ENCODE assay signal across 12 cellular contexts in the genomic region with DNA sequence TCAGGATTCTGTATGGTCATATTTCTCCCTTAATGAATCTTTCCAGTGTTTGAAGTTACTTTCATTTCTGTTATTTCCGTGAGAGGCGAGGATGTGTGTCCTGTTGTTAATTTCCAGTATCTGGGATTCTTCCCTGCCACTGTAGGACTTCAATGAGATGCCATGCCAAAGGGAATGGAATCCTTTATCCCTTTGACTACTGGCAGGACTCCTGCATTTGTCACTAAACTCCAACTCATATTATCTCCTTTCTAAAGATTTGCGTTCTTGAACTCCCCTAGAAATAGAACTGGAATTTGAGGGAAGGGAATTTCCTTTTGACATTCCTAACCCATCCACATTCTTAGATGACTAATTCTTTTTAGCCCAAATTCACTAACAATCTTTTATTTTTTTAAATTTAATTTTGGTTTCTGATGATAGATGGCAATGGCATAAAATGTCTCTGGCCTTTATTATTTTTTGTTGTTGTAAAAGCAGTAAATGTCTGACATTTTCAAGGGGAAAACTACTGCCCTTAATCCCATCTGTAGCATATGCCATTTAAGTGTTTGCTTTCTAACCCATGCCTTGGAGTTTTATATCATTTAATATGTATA.
DNase-seq lines count a peak whose midpoint lies in the region; ATAC-seq, FAIRE-seq and TF ChIP-seq lines count a peak whose summit lies in the region.
"Had no signal": no experiment of that assay in that cellular context is flagged by ENCODE, and none has a peak within 500 bp of the region (broad histone marks: within the 10 kb centered on the region; RNA-seq: fewer than 3 reads in every experiment).

No MANE protein-coding gene starts in this region.

- peaks cover 26% of the 10 kb centered on the region for H3K4me1 Mint-ChIP-seq in glutamatergic neuron (ENCODE audit: low read depth, unreplicated experiment)

- TF ChIP-seq POLR2A in gastrocnemius medialis (IDR thresholded peaks at IDR 0.05), result no peak

- intact Hi-C loops in gastrocnemius medialis (cut with DNase I; ENCODE audit: low total_unique reads), result loop anchor here (10.0 kb wide), 1 partner anchor 111 kb away; no protein-coding TSS in a partner anchor

- peaks cover 0 to 53% of the 10 kb centered on the region in 2 donors for H3K36me3 ChIP-seq in gastrocnemius medialis

- no peak for FAIRE-seq in HTR-8/SVneo (lab: Jason Lieb, UNC)

- peaks cover 5% of the 10 kb centered on the region for H3K27me3 Mint-ChIP-seq in glutamatergic neuron (ENCODE audit: unreplicated experiment)

- peaks cover 13% of the 10 kb centered on the region for H3K36me3 Mint-ChIP-seq in glutamatergic neuron (ENCODE audit: unreplicated experiment)

- H3K27me3 ChIP-seq in gastrocnemius medialis, result no peaks in the 10 kb centered on the region
- H3K27me3 ChIP-seq: foreskin keratinocyte had no signal

- peaks cover 13% of the 10 kb centered on the region for H3K9me3 Mint-ChIP-seq in glutamatergic neuron (ENCODE audit: unreplicated experiment)

- H3K27ac ChIP-seq in gastrocnemius medialis, result peak overlapping the region; percentile 77 to 82 (median 80)
- H3K27ac ChIP-seq: foreskin keratinocyte, PC-9 had no signal

- in situ Hi-C loops in gastrocnemius medialis (cut with MboI; ENCODE audit: low sequenced_read_pairs in 4 of 4), result no loop called here

- H3K9me3 ChIP-seq in gastrocnemius medialis, result no peaks in the 10 kb centered on the region

- H3K4me3 Mint-ChIP-seq in glutamatergic neuron (ENCODE audit: unreplicated experiment), result peak overlapping the region; percentile 9

- peak; percentile 35 for DNase-seq in Daoy (ENCODE audit: low read depth)
- no peak for DNase-seq in glutamatergic neuron
- DNase-seq in gastrocnemius medialis, result no peak
- DNase-seq in left lobe of liver (ENCODE audit: low spot score), result no peak
- DNase-seq in NCI-H524 (lab: John Stamatoyannopoulos, UW), result no peak
- DNase-seq in HTR-8/SVneo (ENCODE audit: insufficient read length, low spot score), result no peak
- DNase-seq in NCI-H226, result no peak
- DNase-seq: activated CD8-positive, alpha-beta memory T cell treated with anti-CD3 and anti-CD28 coated beads, Interleukin-2, amount 50 U/mL, for 4 hours; foreskin keratinocyte; GOT3; PC-9 had no signal

- peaks cover 32 to 69% of the 10 kb centered on the region in 2 donors for H3K4me1 ChIP-seq in gastrocnemius medialis

- ATAC-seq in SK-N-SH treated with all-trans-retinoic acid at 6 μM for 48 hours (peak; percentile 58), gastrocnemius medialis (no peak), left lobe of liver (no peak)
- ATAC-seq: foreskin keratinocyte had no signal

- H3K4me3 ChIP-seq in gastrocnemius medialis, result no peak overlapping the region
- H3K4me3 ChIP-seq: PC-9 had no signal

- TF ChIP-seq CTCF in glutamatergic neuron (IDR thresholded peaks at IDR 0.05; ENCODE audit: partially characterized antibody, unreplicated experiment) (no peak), gastrocnemius medialis (IDR thresholded peaks at IDR 0.05 in 4 of 5, conservative IDR thresholded peaks at IDR 0.05 in 1 of 5) (no peak)

- no peak overlapping the region for H3K27ac Mint-ChIP-seq in glutamatergic neuron (ENCODE audit: unreplicated experiment)

TF ChIP-seq in SK-N-SH treated with all-trans-retinoic acid at 6 μM for 48 hours, 23 proteins besides CTCF, POLR2A, EP300 and RAD21:
- TF ChIP-seq CSDC2 (CRISPR knock-in tag; IDR thresholded peaks at IDR 0.05) (no peak), ZC3H10 (CRISPR knock-in tag; IDR thresholded peaks at IDR 0.05) (no peak), SNAI2 (CRISPR knock-in tag; IDR thresholded peaks at IDR 0.05) (peak; percentile 47; the same call in 1 of the 2 replicates), OSR1 (CRISPR knock-in tag; IDR thresholded peaks at IDR 0.05) (no peak), ZNF70 (CRISPR knock-in tag; IDR thresholded peaks at IDR 0.05) (no peak), ZNF565 (CRISPR knock-in tag; conservative IDR thresholded peaks at IDR 0.05; ENCODE audit: low read depth) (no peak), ESRRG (CRISPR knock-in tag; IDR thresholded peaks at IDR 0.05) (no peak), RARB (CRISPR knock-in tag; IDR thresholded peaks at IDR 0.05) (no peak), ISL1 (CRISPR knock-in tag; IDR thresholded peaks at IDR 0.05) (peak; percentile 95), ZFP3 (CRISPR knock-in tag; IDR thresholded peaks at IDR 0.05) (0 out of 2 replicates have a peak, but pooled peaks have one; percentile 8), TCF4 (CRISPR knock-in tag; IDR thresholded peaks at IDR 0.05; ENCODE audit: borderline replicate concordance) (no peak)
- TF ChIP-seq, protein P1, sequence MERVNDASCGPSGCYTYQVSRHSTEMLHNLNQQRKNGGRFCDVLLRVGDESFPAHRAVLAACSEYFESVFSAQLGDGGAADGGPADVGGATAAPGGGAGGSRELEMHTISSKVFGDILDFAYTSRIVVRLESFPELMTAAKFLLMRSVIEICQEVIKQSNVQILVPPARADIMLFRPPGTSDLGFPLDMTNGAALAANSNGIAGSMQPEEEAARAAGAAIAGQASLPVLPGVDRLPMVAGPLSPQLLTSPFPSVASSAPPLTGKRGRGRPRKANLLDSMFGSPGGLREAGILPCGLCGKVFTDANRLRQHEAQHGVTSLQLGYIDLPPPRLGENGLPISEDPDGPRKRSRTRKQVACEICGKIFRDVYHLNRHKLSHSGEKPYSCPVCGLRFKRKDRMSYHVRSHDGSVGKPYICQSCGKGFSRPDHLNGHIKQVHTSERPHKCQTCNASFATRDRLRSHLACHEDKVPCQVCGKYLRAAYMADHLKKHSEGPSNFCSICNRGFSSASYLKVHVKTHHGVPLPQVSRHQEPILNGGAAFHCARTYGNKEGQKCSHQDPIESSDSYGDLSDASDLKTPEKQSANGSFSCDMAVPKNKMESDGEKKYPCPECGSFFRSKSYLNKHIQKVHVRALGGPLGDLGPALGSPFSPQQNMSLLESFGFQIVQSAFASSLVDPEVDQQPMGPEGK (CRISPR knock-in tag; IDR thresholded peaks at IDR 0.05; ENCODE audit: borderline replicate concordance), result no peak; the same call in 1 of the 2 replicates
- TF ChIP-seq, protein P2, sequence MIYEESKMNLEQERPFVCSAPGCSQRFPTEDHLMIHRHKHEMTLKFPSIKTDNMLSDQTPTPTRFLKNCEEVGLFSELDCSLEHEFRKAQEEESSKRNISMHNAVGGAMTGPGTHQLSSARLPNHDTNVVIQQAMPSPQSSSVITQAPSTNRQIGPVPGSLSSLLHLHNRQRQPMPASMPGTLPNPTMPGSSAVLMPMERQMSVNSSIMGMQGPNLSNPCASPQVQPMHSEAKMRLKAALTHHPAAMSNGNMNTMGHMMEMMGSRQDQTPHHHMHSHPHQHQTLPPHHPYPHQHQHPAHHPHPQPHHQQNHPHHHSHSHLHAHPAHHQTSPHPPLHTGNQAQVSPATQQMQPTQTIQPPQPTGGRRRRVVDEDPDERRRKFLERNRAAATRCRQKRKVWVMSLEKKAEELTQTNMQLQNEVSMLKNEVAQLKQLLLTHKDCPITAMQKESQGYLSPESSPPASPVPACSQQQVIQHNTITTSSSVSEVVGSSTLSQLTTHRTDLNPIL (CRISPR knock-in tag; IDR thresholded peaks at IDR 0.05; ENCODE audit: low read depth), result peak; percentile 50; the same call in 1 of the 2 replicates
- TF ChIP-seq, protein P3, sequence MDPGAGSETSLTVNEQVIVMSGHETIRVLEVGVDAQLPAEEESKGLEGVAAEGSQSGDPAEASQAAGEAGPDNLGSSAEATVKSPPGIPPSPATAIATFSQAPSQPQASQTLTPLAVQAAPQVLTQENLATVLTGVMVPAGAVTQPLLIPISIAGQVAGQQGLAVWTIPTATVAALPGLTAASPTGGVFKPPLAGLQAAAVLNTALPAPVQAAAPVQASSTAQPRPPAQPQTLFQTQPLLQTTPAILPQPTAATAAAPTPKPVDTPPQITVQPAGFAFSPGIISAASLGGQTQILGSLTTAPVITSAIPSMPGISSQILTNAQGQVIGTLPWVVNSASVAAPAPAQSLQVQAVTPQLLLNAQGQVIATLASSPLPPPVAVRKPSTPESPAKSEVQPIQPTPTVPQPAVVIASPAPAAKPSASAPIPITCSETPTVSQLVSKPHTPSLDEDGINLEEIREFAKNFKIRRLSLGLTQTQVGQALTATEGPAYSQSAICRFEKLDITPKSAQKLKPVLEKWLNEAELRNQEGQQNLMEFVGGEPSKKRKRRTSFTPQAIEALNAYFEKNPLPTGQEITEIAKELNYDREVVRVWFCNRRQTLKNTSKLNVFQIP (CRISPR knock-in tag; IDR thresholded peaks at IDR 0.05; ENCODE audit: borderline replicate concordance, low read depth), result no peak
- TF ChIP-seq, protein P4, sequence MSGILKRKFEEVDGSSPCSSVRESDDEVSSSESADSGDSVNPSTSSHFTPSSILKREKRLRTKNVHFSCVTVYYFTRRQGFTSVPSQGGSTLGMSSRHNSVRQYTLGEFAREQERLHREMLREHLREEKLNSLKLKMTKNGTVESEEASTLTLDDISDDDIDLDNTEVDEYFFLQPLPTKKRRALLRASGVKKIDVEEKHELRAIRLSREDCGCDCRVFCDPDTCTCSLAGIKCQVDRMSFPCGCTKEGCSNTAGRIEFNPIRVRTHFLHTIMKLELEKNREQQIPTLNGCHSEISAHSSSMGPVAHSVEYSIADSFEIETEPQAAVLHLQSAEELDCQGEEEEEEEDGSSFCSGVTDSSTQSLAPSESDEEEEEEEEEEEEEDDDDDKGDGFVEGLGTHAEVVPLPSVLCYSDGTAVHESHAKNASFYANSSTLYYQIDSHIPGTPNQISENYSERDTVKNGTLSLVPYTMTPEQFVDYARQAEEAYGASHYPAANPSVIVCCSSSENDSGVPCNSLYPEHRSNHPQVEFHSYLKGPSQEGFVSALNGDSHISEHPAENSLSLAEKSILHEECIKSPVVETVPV (CRISPR knock-in tag; IDR thresholded peaks at IDR 0.05), result 0 out of 2 replicates have a peak, but pooled peaks have one; percentile 29
